In the genomic region with DNA sequence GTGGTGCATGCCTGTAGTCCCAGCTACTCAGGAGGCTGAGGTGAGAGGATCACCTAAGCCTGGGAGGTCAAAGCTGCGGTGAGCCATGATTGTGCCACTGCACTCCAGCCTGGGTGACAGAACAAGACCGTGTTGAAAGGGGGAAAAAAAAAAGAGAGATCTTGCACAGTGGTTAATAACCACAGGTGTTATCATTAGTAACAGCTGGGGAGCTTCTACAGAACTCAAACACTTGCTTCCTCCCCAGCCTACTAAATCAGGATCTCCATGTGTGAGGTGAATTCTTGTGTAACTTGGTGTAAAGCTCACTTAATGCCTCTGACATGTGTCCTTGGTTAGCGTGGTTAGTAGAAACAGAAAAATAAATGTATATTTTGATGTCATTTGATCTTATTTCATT, we compare ENCODE assay signal across 1 cellular context.
TF ChIP-seq lines count a peak whose summit lies in the region.

No MANE protein-coding gene starts in this region.

TF ChIP-seq in K562, 482 proteins besides CTCF, POLR2A, EP300 and RAD21 (continued from another document):
- TF ChIP-seq, protein P1, sequence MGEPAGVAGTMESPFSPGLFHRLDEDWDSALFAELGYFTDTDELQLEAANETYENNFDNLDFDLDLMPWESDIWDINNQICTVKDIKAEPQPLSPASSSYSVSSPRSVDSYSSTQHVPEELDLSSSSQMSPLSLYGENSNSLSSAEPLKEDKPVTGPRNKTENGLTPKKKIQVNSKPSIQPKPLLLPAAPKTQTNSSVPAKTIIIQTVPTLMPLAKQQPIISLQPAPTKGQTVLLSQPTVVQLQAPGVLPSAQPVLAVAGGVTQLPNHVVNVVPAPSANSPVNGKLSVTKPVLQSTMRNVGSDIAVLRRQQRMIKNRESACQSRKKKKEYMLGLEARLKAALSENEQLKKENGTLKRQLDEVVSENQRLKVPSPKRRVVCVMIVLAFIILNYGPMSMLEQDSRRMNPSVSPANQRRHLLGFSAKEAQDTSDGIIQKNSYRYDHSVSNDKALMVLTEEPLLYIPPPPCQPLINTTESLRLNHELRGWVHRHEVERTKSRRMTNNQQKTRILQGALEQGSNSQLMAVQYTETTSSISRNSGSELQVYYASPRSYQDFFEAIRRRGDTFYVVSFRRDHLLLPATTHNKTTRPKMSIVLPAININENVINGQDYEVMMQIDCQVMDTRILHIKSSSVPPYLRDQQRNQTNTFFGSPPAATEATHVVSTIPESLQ (CRISPR knock-in tag; IDR thresholded peaks at IDR 0.05), result no peak
- TF ChIP-seq ZZZ3 (IDR thresholded peaks at IDR 0.05), result no peak
- no peak for TF ChIP-seq POLR2G (IDR thresholded peaks at IDR 0.05; ENCODE audit: low read depth, low read length)
- TF ChIP-seq TAL1 (IDR thresholded peaks at IDR 0.05), result peak; percentile 37
- no peak for TF ChIP-seq MTF1 (CRISPR knock-in tag; IDR thresholded peaks at IDR 0.05; ENCODE audit: borderline replicate concordance)
- TF ChIP-seq, protein P2, sequence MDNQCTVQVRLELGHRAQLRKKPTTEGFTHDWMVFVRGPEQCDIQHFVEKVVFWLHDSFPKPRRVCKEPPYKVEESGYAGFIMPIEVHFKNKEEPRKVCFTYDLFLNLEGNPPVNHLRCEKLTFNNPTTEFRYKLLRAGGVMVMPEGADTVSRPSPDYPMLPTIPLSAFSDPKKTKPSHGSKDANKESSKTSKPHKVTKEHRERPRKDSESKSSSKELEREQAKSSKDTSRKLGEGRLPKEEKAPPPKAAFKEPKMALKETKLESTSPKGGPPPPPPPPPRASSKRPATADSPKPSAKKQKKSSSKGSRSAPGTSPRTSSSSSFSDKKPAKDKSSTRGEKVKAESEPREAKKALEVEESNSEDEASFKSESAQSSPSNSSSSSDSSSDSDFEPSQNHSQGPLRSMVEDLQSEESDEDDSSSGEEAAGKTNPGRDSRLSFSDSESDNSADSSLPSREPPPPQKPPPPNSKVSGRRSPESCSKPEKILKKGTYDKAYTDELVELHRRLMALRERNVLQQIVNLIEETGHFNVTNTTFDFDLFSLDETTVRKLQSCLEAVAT (IDR thresholded peaks at IDR 0.05), result no peak
- TF ChIP-seq NBN (IDR thresholded peaks at IDR 0.05; ENCODE audit: low read depth), result no peak
- no peak for TF ChIP-seq DDX20 (tag; IDR thresholded peaks at IDR 0.05; ENCODE audit: low read depth)
